ENCODE assay signal across 9 cellular contexts in genomic region chr16:67943619-67944503, GRCh38. TPM values are rescaled to one million over a fixed set of nuclear protein-coding genes. Genes with fewer than 3 reads are reported as not detected.
DNase-seq lines count a peak whose midpoint lies in the region; ATAC-seq, FAIRE-seq and TF ChIP-seq lines count a peak whose summit lies in the region.
"Had no signal": no experiment of that assay in that cellular context is flagged by ENCODE, and none has a peak within 500 bp of the region (broad histone marks: within the 10 kb centered on the region; RNA-seq: fewer than 3 reads in every experiment).

LCAT (minus strand) TSS chr16:67944120; CDS start chr16:67944101, 19 bp downstream.

- POLR2A ChIA-PET in activated naive CD8-positive, alpha-beta T cell treated with anti-CD3 and anti-CD28 coated beads, Interleukin-2, amount 10 ng/mL, durations not matched to agents 7 days and 5 days (lab: Charles Lee), result no interaction called here

- peaks cover 9% of the 10 kb centered on the region for H3K4me1 Mint-ChIP-seq in Calu3 (ENCODE audit: low read depth, unreplicated experiment)
- H3K4me1 Mint-ChIP-seq in activated naive CD8-positive, alpha-beta T cell treated with anti-CD3 and anti-CD28 coated beads, Interleukin-2, amount 10 ng/mL, durations not matched to agents 7 days and 5 days, result peaks cover 27% of the 10 kb centered on the region

- H3K27me3 Mint-ChIP-seq in Calu3 (ENCODE audit: unreplicated experiment), result no peaks in the 10 kb centered on the region
- H3K27me3 Mint-ChIP-seq in activated naive CD8-positive, alpha-beta T cell treated with anti-CD3 and anti-CD28 coated beads, Interleukin-2, amount 10 ng/mL, durations not matched to agents 7 days and 5 days, result no peaks in the 10 kb centered on the region
- H3K27me3 Mint-ChIP-seq: activated naive CD8-positive, alpha-beta T cell had no signal

- FAIRE-seq in H54 (lab: Jason Lieb, UNC), result no peak

- ATAC-seq in activated naive CD8-positive, alpha-beta T cell treated with anti-CD3 and anti-CD28 coated beads, Interleukin-2, amount 10 ng/mL, durations not matched to agents 7 days and 5 days (ENCODE audit: low read depth), result no peak
- no peak for ATAC-seq in HG03442 (IDR thresholded peaks at IDR 0.05; ENCODE audit: unreplicated experiment)

- DNase-seq in Calu3 (no peak), cardiac septum (ENCODE audit: low spot score) (no peak), pons (ENCODE audit: low spot score) (peak; percentile 81), NCI-H2029 treated with DMSO at 0.1 percent for 48 hours (lab: John Stamatoyannopoulos, UW) (no peak), T-helper 2 cell (no peak), H54 (ENCODE audit: insufficient read length, low spot score) (no peak)
- DNase-seq in activated naive CD8-positive, alpha-beta T cell treated with anti-CD3 and anti-CD28 coated beads, Interleukin-2, amount 10 ng/mL, durations not matched to agents 7 days and 5 days, result no peak

- intact Hi-C loops in Calu3 (cut with micrococcal nuclease; ENCODE audit: unreplicated experiment) (no loop called here), cardiac septum (cut with DNase I) (no loop called here)

- no TSS peak for BruUV-seq in Calu3 (replicated peaks; lab: Mats Ljungman, UMichigan)

- no peak within 1 kb of the TSS for H3K27ac Mint-ChIP-seq in Calu3 (ENCODE audit: unreplicated experiment)
- peak within 1 kb of the TSS; percentile 12 for H3K27ac Mint-ChIP-seq in activated naive CD8-positive, alpha-beta T cell treated with anti-CD3 and anti-CD28 coated beads, Interleukin-2, amount 10 ng/mL, durations not matched to agents 7 days and 5 days
- H3K27ac Mint-ChIP-seq: activated naive CD8-positive, alpha-beta T cell had no signal

- TF ChIP-seq CTCF in Calu3 (IDR thresholded peaks at IDR 0.05; ENCODE audit: unreplicated experiment), result no peak

- H3K4me3 Mint-ChIP-seq in Calu3 (ENCODE audit: low read depth, unreplicated experiment), result no peak within 1 kb of the TSS
- H3K4me3 Mint-ChIP-seq in activated naive CD8-positive, alpha-beta T cell treated with anti-CD3 and anti-CD28 coated beads, Interleukin-2, amount 10 ng/mL, durations not matched to agents 7 days and 5 days, result no peak within 1 kb of the TSS
- H3K4me3 Mint-ChIP-seq: activated naive CD8-positive, alpha-beta T cell had no signal

- CTCF ChIA-PET in Calu3 (lab: Charles Lee), result interaction anchor here (0.5 kb wide), 1 partner anchor 1851 kb away, joined by 3 read pairs; no protein-coding TSS in a partner anchor

- H3K36me3 Mint-ChIP-seq in Calu3 (ENCODE audit: insufficient read depth, unreplicated experiment), result peaks cover 67% of the 10 kb centered on the region
- H3K36me3 Mint-ChIP-seq in activated naive CD8-positive, alpha-beta T cell treated with anti-CD3 and anti-CD28 coated beads, Interleukin-2, amount 10 ng/mL, durations not matched to agents 7 days and 5 days, result peaks cover 19% of the 10 kb centered on the region
- H3K36me3 Mint-ChIP-seq: activated naive CD8-positive, alpha-beta T cell had no signal

- TF ChIP-seq POLR2A in H54 (IDR thresholded peaks at IDR 0.05; ENCODE audit: low read depth, low read length), result no peak

- no peaks in the 10 kb centered on the region for H3K9me3 Mint-ChIP-seq in Calu3 (ENCODE audit: low read depth, unreplicated experiment)
- H3K9me3 Mint-ChIP-seq in activated naive CD8-positive, alpha-beta T cell treated with anti-CD3 and anti-CD28 coated beads, Interleukin-2, amount 10 ng/mL, durations not matched to agents 7 days and 5 days, result no peaks in the 10 kb centered on the region

RNA-seq across cellular contexts. Expression of gene LCAT, which starts in this region (rescaled TPM):
- total RNA-seq in Calu3 (2022) (14.7 and 15.2 TPM in 2 replicates), cardiac septum (29.8 TPM)
- 10 to 100 TPM; 17.6 to 23.6 TPM for total RNA-seq in activated naive CD8-positive, alpha-beta T cell treated with anti-CD3 and anti-CD28 coated beads, Interleukin-2, amount 10 ng/mL, durations not matched to agents 7 days and 5 days
